19 cellular contexts compared by ENCODE assay signal in genomic region chr6:37658121-37658520, GRCh38.
"Had no signal": no experiment of that assay in that cellular context is flagged by ENCODE, and none has a peak within 500 bp of the region (broad histone marks: within the 10 kb centered on the region; RNA-seq: fewer than 3 reads in every experiment).

No MANE protein-coding gene starts in this region.

- H3K4me3 Mint-ChIP-seq: activated CD4-positive, alpha-beta T cell treated with anti-CD3 and anti-CD28 coated beads for 36 hours; activated CD8-positive, alpha-beta T cell treated with anti-CD3 and anti-CD28 coated beads for 36 hours; activated naive CD8-positive, alpha-beta T cell treated with anti-CD3 and anti-CD28 coated beads, Interleukin-2, amount 10 ng/mL, durations not matched to agents 7 days and 5 days had no signal

- H3K27me3 ChIP-seq: adrenal gland had no signal

- H3K4me1 ChIP-seq: adrenal gland had no signal

- H3K27ac Mint-ChIP-seq: activated CD4-positive, alpha-beta T cell treated with anti-CD3 and anti-CD28 coated beads for 36 hours; activated CD8-positive, alpha-beta T cell treated with anti-CD3 and anti-CD28 coated beads for 36 hours; activated naive CD8-positive, alpha-beta T cell treated with anti-CD3 and anti-CD28 coated beads, Interleukin-2, amount 10 ng/mL, durations not matched to agents 7 days and 5 days had no signal

- DNase-seq: activated CD4-positive, alpha-beta T cell treated with anti-CD3 and anti-CD28 coated beads for 36 hours; activated CD8-positive, alpha-beta memory T cell treated with anti-CD3 and anti-CD28 coated beads, Interleukin-2, amount 50 U/mL, for 4 hours; activated CD8-positive, alpha-beta T cell treated with anti-CD3 and anti-CD28 coated beads for 36 hours; activated naive CD4-positive, alpha-beta T cell treated with anti-CD3 and anti-CD28 coated beads, Interleukin-2, amount 50 U/mL, for 16 hours; activated naive CD8-positive, alpha-beta T cell treated with anti-CD3 and anti-CD28 coated beads, Interleukin-2, amount 10 ng/mL, durations not matched to agents 7 days and 5 days; anterior cingulate cortex; caudate nucleus; Kasumi-1; NCI-H1105 treated with DMSO at 0.1 percent for 48 hours; NCI-H1436 treated with DMSO at 0.1 percent for 48 hours; NCI-H187; NCI-H2081 treated with DMSO at 0.1 percent for 48 hours; NCI-H446; NCI-H524; SIG-M5; T-helper 2 cell; T1000; WERI-Rb-1 had no signal

- H3K4me3 ChIP-seq: adrenal gland had no signal

- ATAC-seq: activated CD4-positive, alpha-beta T cell treated with anti-CD3 and anti-CD28 coated beads for 36 hours; activated CD8-positive, alpha-beta T cell treated with anti-CD3 and anti-CD28 coated beads for 36 hours had no signal

- H3K36me3 ChIP-seq: adrenal gland had no signal

- H3K27ac ChIP-seq: adrenal gland, WERI-Rb-1 had no signal
